ENCODE assay signal across 9 cellular contexts in the genomic region with DNA sequence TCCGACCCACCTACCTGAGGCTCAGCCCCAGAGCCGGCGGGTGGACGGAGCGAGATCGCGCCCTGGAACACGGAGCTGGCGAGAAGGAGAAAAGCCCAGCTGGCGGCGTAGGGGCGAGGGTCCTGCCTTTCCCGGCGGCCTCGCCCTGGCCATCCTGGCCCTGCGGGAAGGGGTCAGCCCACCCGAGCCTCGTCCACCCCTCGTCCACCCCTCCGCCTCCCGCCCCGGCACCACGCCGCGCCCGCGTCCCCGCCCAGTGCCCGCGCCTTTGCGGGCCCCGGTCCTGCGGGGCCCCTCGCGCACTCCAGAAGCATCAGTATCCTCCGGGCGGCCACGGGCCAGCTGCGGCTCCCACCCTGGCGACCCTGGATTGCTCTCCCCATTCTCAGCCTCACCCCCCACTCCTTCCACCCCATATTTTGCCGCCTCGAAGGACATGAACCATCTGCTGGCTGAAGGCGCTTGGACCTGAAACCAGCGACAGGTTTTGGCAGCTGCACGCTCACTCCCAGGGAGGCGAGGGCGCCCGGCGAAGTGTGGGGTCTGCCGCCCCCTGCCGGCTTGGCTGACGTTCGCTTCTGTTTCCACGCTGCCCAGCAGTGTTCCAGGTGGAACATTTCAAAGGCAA.
DNase-seq lines count a peak whose midpoint lies in the region; ATAC-seq, FAIRE-seq and TF ChIP-seq lines count a peak whose summit lies in the region.
"Had no signal": no experiment of that assay in that cellular context is flagged by ENCODE, and none has a peak within 500 bp of the region (broad histone marks: within the 10 kb centered on the region; RNA-seq: fewer than 3 reads in every experiment).

No MANE protein-coding gene starts in this region.

- H3K4me1 ChIP-seq in mesenchymal stem cell (ENCODE audit: control insufficient read depth, insufficient read depth, low read depth, low read length): peaks cover 7% of the 10 kb centered on the region

- H3K4me3 ChIP-seq in mesenchymal stem cell (ENCODE audit: insufficient read depth in 1 of 2, low read depth in 1 of 2, low read length in 2 of 2): peak overlapping the region; percentile 47 to 73

- no peaks in the 10 kb centered on the region for H3K36me3 ChIP-seq in mesenchymal stem cell (ENCODE audit: control insufficient read depth in 1 of 2, insufficient read depth in 2 of 2, low read depth in 1 of 2, low read length in 2 of 2)

- H3K23ac ChIP-seq in mesenchymal stem cell (ENCODE audit: low read length in 2 of 2): no peak overlapping the region

- no peak overlapping the region for H3K9ac ChIP-seq in mesenchymal stem cell (ENCODE audit: low read length)

- H3K36me3 Mint-ChIP-seq in effector memory CD8-positive, alpha-beta T cell (ENCODE audit: insufficient read depth): peaks cover 3% of the 10 kb centered on the region

- no peaks in the 10 kb centered on the region for H3K79me1 ChIP-seq in mesenchymal stem cell (replicated peaks; ENCODE audit: low read length, poor library complexity, severe bottlenecking)

- peaks cover 8% of the 10 kb centered on the region for H3K9me3 ChIP-seq in mesenchymal stem cell (ENCODE audit: control insufficient read depth, low read length)

- H3K14ac ChIP-seq in mesenchymal stem cell (ENCODE audit: low read length in 2 of 2): no peak overlapping the region

- DNase-seq in GM12892 (ENCODE audit: insufficient read length): peak; percentile 57
- DNase-seq in NCI-H1417 treated with DMSO at 0.1 percent for 48 hours (lab: John Stamatoyannopoulos, UW): peak; percentile 46
- peak; percentile 63 to 67 for DNase-seq in activated CD4-positive, alpha-beta T cell treated with anti-CD3 and anti-CD28 coated beads, Interleukin-2, amount 50 U/mL, for 48 hours
- DNase-seq in effector memory CD8-positive, alpha-beta T cell: peak in 1 of 3 experiments; percentile 12
- peak; percentile 6 for DNase-seq in mesenchymal stem cell
- DNase-seq in stimulated activated CD8-positive, alpha-beta memory T cell treated with anti-CD3 and anti-CD28 coated beads, Interleukin-12 subunit alpha, Interleukin-12 subunit beta, amount 100 ng/mL, for 4 hours (ENCODE audit: low read depth): peak; percentile 2
- DNase-seq in LoVo (ENCODE audit: low spot score): no peak

- H2BK120ac ChIP-seq in mesenchymal stem cell (ENCODE audit: low read depth, low read length): no peak overlapping the region

- under 1% methylated on average over 48 of the region's 54 CpGs for WGBS in mesenchymal stem cell

- no peak overlapping the region for H2BK5ac ChIP-seq in mesenchymal stem cell (ENCODE audit: low read depth, low read length, poor library complexity, severe bottlenecking)

- peaks cover 0 to 5% of the 10 kb centered on the region in 2 donors for H3K4me1 Mint-ChIP-seq in effector memory CD8-positive, alpha-beta T cell (ENCODE audit: low read depth in 2 of 2)

- H2AFZ ChIP-seq in mesenchymal stem cell (ENCODE audit: low read depth, low read length): peak overlapping the region; percentile 67

- no peak overlapping the region for H2AK5ac ChIP-seq in mesenchymal stem cell (ENCODE audit: low read length, severe bottlenecking)

- peak overlapping the region; percentile 67 for H3K4me2 ChIP-seq in mesenchymal stem cell (ENCODE audit: low read length, poor library complexity, severe bottlenecking)

- peaks cover 22 to 64% of the 10 kb centered on the region in 2 donors for H3K27me3 Mint-ChIP-seq in effector memory CD8-positive, alpha-beta T cell

- H3K27me3 ChIP-seq in mesenchymal stem cell (ENCODE audit: control insufficient read depth in 1 of 2, insufficient read depth in 1 of 2, low read length in 2 of 2): peaks cover 15 to 17% of the 10 kb centered on the region in 2 experiments

- no peak overlapping the region for H3K27ac Mint-ChIP-seq in effector memory CD8-positive, alpha-beta T cell

- no peak overlapping the region for H4K91ac ChIP-seq in mesenchymal stem cell (ENCODE audit: low read length)

- H2BK12ac ChIP-seq in mesenchymal stem cell (ENCODE audit: low read length in 2 of 2): no peak overlapping the region

- no peak overlapping the region for H3K27ac ChIP-seq in mesenchymal stem cell (ENCODE audit: low read length, poor library complexity, severe bottlenecking)

- H3K4me3 Mint-ChIP-seq in effector memory CD8-positive, alpha-beta T cell: peak overlapping the region; percentile 62 to 75

- no peak for TF ChIP-seq POLR2A in GM12892 (IDR thresholded peaks at IDR 0.05; ENCODE audit: low read depth, low read length)

- no peak overlapping the region for H4K8ac ChIP-seq in mesenchymal stem cell (ENCODE audit: low read length)

- H2BK15ac ChIP-seq in mesenchymal stem cell (ENCODE audit: low read depth, poor library complexity, severe bottlenecking): no peak overlapping the region

- FAIRE-seq in GM12892 (lab: Jason Lieb, UNC): peak; percentile 53
- FAIRE-seq: endometrium had no signal

- H3K4ac ChIP-seq in mesenchymal stem cell (ENCODE audit: low read depth in 1 of 2, low read length in 2 of 2): no peak overlapping the region

- no peak overlapping the region for H3K18ac ChIP-seq in mesenchymal stem cell (ENCODE audit: low read depth in 1 of 2, low read length in 2 of 2)

- peaks cover 3 to 8% of the 10 kb centered on the region in 2 donors for H3K9me3 Mint-ChIP-seq in effector memory CD8-positive, alpha-beta T cell

- peak; percentile 98 for ATAC-seq in HG02678 (IDR thresholded peaks at IDR 0.05; ENCODE audit: unreplicated experiment)
- peak; percentile 67 for ATAC-seq in effector memory CD8-positive, alpha-beta T cell (replicated peaks)
